ENCODE assay signal across 8 cellular contexts in genomic region chr19:38004100-38004504, GRCh38.
DNase-seq lines count a peak whose midpoint lies in the region; ATAC-seq and TF ChIP-seq lines count a peak whose summit lies in the region.

No MANE protein-coding gene starts in this region.

- H3K4me1 ChIP-seq in Loucy (ENCODE audit: insufficient read depth, low read length, poor library complexity, severe bottlenecking), result peaks cover 24% of the 10 kb centered on the region
- H3K4me1 ChIP-seq in ovary (ENCODE audit: insufficient read depth), result peaks cover 7% of the 10 kb centered on the region

- TF ChIP-seq EP300 in ovary (IDR thresholded peaks at IDR 0.05), result no peak

- H3K27me3 ChIP-seq in Loucy (ENCODE audit: insufficient read depth, low read length, poor library complexity, severe bottlenecking), result no peaks in the 10 kb centered on the region
- no peaks in the 10 kb centered on the region for H3K27me3 ChIP-seq in ovary

- no peaks in the 10 kb centered on the region for H3K9me3 ChIP-seq in Loucy (ENCODE audit: insufficient read depth, low read depth, low read length)
- no peaks in the 10 kb centered on the region for H3K9me3 ChIP-seq in ovary

- no peak for ATAC-seq in GM21447 (IDR thresholded peaks at IDR 0.05; ENCODE audit: unreplicated experiment)

- TF ChIP-seq CTCF in Loucy (conservative IDR thresholded peaks at IDR 0.05; ENCODE audit: low read length) (no peak), epithelial cell of esophagus (IDR thresholded peaks at IDR 0.05; ENCODE audit: insufficient read depth, low read depth, low read length, missing control alignments) (no peak), ovary (IDR thresholded peaks at IDR 0.05) (no peak)

- peak overlapping the region; percentile 38 for H3K4me2 ChIP-seq in Loucy (ENCODE audit: low read depth, low read length, poor library complexity, severe bottlenecking)

- no peaks in the 10 kb centered on the region for H3F3A ChIP-seq in Loucy (ENCODE audit: low read depth)

- no peaks in the 10 kb centered on the region for H4K20me1 ChIP-seq in Loucy (ENCODE audit: insufficient read depth, low read length, poor library complexity, severe bottlenecking)

- H3K4me3 ChIP-seq in Loucy (ENCODE audit: low read length, poor library complexity, severe bottlenecking) (peak overlapping the region; percentile 27), epithelial cell of esophagus (ENCODE audit: low read length) (peak overlapping the region; percentile 34), ovary (peak overlapping the region; percentile 43)

- H3K79me2 ChIP-seq in Loucy (ENCODE audit: insufficient read depth, low read length), result peaks cover 13% of the 10 kb centered on the region; the same call in 1 of the 2 replicates

- intact Hi-C loops in ovary (cut with DNase I), result no loop called here

- H2AFZ ChIP-seq in Loucy (ENCODE audit: low read length), result no peak overlapping the region

- no peaks in the 10 kb centered on the region for H3K36me3 ChIP-seq in Loucy (ENCODE audit: insufficient read depth, low read length)
- no peaks in the 10 kb centered on the region for H3K36me3 ChIP-seq in ovary

- no peak for TF ChIP-seq POLR2A in ovary (IDR thresholded peaks at IDR 0.05)

- DNase-seq in D341Med (ENCODE audit: low spot score), result peak; percentile 48
- no peak for DNase-seq in epithelial cell of esophagus (ENCODE audit: low read depth)
- peak in 1 of 5 donors; percentile 8 for DNase-seq in ovary
- no peak for DNase-seq in occipital lobe (lab: John Stamatoyannopoulos, UW)
- DNase-seq in activated CD4-positive, CD25-positive, alpha-beta regulatory T cell treated with anti-CD3 and anti-CD28 coated beads, Interleukin-2, amount 50 U/mL, for 72 hours, result no peak
- DNase-seq in GM19238 (ENCODE audit: insufficient read length, low spot score), result no peak

- WGBS in ovary, 3 donors, result 22 to 44% (median 32%) methylated on average over 3 of the region's 3 CpGs

- H3K9me2 ChIP-seq in Loucy (replicated peaks; ENCODE audit: low read depth, low read length), result no peaks in the 10 kb centered on the region

- peak overlapping the region; percentile 44 for H3K9ac ChIP-seq in Loucy (ENCODE audit: low read depth, low read length, poor library complexity, severe bottlenecking)

- peak overlapping the region; percentile 26 to 45 for H3K27ac ChIP-seq in ovary
